In genomic region chr6:68729377-68729903, GRCh38 we compare ENCODE assay signal across 23 cellular contexts.
"Had no signal": no experiment of that assay in that cellular context is flagged by ENCODE, and none has a peak within 500 bp of the region (broad histone marks: within the 10 kb centered on the region; RNA-seq: fewer than 3 reads in every experiment).

No MANE protein-coding gene starts in this region.

- ATAC-seq: activated CD8-positive, alpha-beta memory T cell treated with anti-CD3 and anti-CD28 coated beads, Interleukin-2, amount 10 ng/mL, durations not matched to agents 7 days and 5 days; T-helper 17 cell had no signal

- H3K27me3 Mint-ChIP-seq: activated B cell treated with CpG ODN at 0.5 μM for 24 hours; activated CD4-positive, alpha-beta T cell treated with anti-CD3 and anti-CD28 coated beads, Interleukin-2, amount 10 ng/mL, durations not matched to agents 24 days and 14 days; activated CD8-positive, alpha-beta memory T cell treated with anti-CD3 and anti-CD28 coated beads, Interleukin-2, amount 10 ng/mL, durations not matched to agents 7 days and 5 days; activated naive CD4-positive, alpha-beta T cell treated with anti-CD3 and anti-CD28 coated beads, Interleukin-2, amount 50 U/mL, for 24 hours; activated T-cell treated with anti-CD3 and anti-CD28 coated beads, Interleukin-2, amount 50 U/mL, for 24 hours; brain; T-helper 17 cell had no signal

- H3K4me3 ChIP-seq: ascending aorta had no signal

- H3K9me3 Mint-ChIP-seq: activated CD4-positive, alpha-beta T cell treated with anti-CD3 and anti-CD28 coated beads, Interleukin-2, amount 10 ng/mL, durations not matched to agents 24 days and 14 days; activated naive CD4-positive, alpha-beta T cell treated with anti-CD3 and anti-CD28 coated beads, Interleukin-2, amount 50 U/mL, for 24 hours; activated T-cell treated with anti-CD3 and anti-CD28 coated beads, Interleukin-2, amount 50 U/mL, for 24 hours; activated T-helper 1 cell treated with anti-CD3 and anti-CD28 coated beads, Interleukin-12 subunit alpha, Interleukin-12 subunit beta, Interleukin-2, Interleukin-4 antibody, amounts not matched to agents 30 ng/mL and 10 ng/mL and 1 ng/mL, durations not matched to agents 14 hours and 24 hours and 36 hours had no signal

- H3K4me1 Mint-ChIP-seq: activated B cell treated with CpG ODN at 0.5 μM for 24 hours; activated CD4-positive, alpha-beta T cell treated with anti-CD3 and anti-CD28 coated beads, Interleukin-2, amount 10 ng/mL, durations not matched to agents 24 days and 14 days; activated CD8-positive, alpha-beta memory T cell treated with anti-CD3 and anti-CD28 coated beads, Interleukin-2, amount 10 ng/mL, durations not matched to agents 7 days and 5 days; activated naive CD4-positive, alpha-beta T cell treated with anti-CD3 and anti-CD28 coated beads, Interleukin-2, amount 50 U/mL, for 24 hours; T-helper 17 cell had no signal

- H3K36me3 Mint-ChIP-seq: activated CD8-positive, alpha-beta memory T cell treated with anti-CD3 and anti-CD28 coated beads, Interleukin-2, amount 10 ng/mL, durations not matched to agents 7 days and 5 days; activated naive CD4-positive, alpha-beta T cell treated with anti-CD3 and anti-CD28 coated beads, Interleukin-2, amount 50 U/mL, for 24 hours had no signal

- H3K36me3 ChIP-seq: ascending aorta had no signal

- DNase-seq: activated B cell treated with CpG ODN at 0.5 μM for 24 hours; activated CD4-positive, alpha-beta T cell treated with anti-CD3 and anti-CD28 coated beads for 1 hour; activated CD4-positive, alpha-beta T cell treated with anti-CD3 and anti-CD28 coated beads, Interleukin-2, amount 10 ng/mL, durations not matched to agents 24 days and 14 days; activated CD4-positive, alpha-beta T cell treated with anti-CD3 and anti-CD28 coated beads, Interleukin-2, amount 50 U/mL, for 48 hours; activated CD8-positive, alpha-beta memory T cell treated with anti-CD3 and anti-CD28 coated beads, Interleukin-2, amount 10 ng/mL, durations not matched to agents 7 days and 5 days; activated effector memory CD4-positive, alpha-beta T cell treated with Interleukin-2 at 50 U/mL for 16 hours; activated naive CD4-positive, alpha-beta T cell; activated T-cell treated with anti-CD3 and anti-CD28 coated beads, Interleukin-2, amount 50 U/mL, for 24 hours; MM.1S; NCI-H1105 treated with DMSO at 0.1 percent for 48 hours; NCI-H1436 treated with DMSO at 0.1 percent for 48 hours; NCI-H2081; NCI-H2171; NCI-H226; NCI-H526; NCI-H774; SIG-M5; T-helper 17 cell; T-helper 9 cell had no signal

- H3K27me3 ChIP-seq: ascending aorta had no signal

- H3K4me3 Mint-ChIP-seq: activated B cell treated with CpG ODN at 0.5 μM for 24 hours; activated CD4-positive, alpha-beta T cell treated with anti-CD3 and anti-CD28 coated beads, Interleukin-2, amount 10 ng/mL, durations not matched to agents 24 days and 14 days; activated CD8-positive, alpha-beta memory T cell treated with anti-CD3 and anti-CD28 coated beads, Interleukin-2, amount 10 ng/mL, durations not matched to agents 7 days and 5 days; activated naive CD4-positive, alpha-beta T cell treated with anti-CD3 and anti-CD28 coated beads, Interleukin-2, amount 50 U/mL, for 24 hours; activated T-cell treated with anti-CD3 and anti-CD28 coated beads, Interleukin-2, amount 50 U/mL, for 24 hours; activated T-helper 1 cell treated with anti-CD3 and anti-CD28 coated beads, Interleukin-12 subunit alpha, Interleukin-12 subunit beta, Interleukin-2, Interleukin-4 antibody, amounts not matched to agents 30 ng/mL and 10 ng/mL and 1 ng/mL, durations not matched to agents 14 hours and 24 hours and 36 hours; T-helper 17 cell had no signal

- H3K27ac Mint-ChIP-seq: activated B cell treated with CpG ODN at 0.5 μM for 24 hours; activated CD4-positive, alpha-beta T cell treated with anti-CD3 and anti-CD28 coated beads, Interleukin-2, amount 10 ng/mL, durations not matched to agents 24 days and 14 days; activated CD8-positive, alpha-beta memory T cell treated with anti-CD3 and anti-CD28 coated beads, Interleukin-2, amount 10 ng/mL, durations not matched to agents 7 days and 5 days; activated naive CD4-positive, alpha-beta T cell treated with anti-CD3 and anti-CD28 coated beads, Interleukin-2, amount 50 U/mL, for 24 hours; activated T-cell treated with anti-CD3 and anti-CD28 coated beads, Interleukin-2, amount 50 U/mL, for 24 hours; activated T-helper 1 cell treated with anti-CD3 and anti-CD28 coated beads, Interleukin-12 subunit alpha, Interleukin-12 subunit beta, Interleukin-2, Interleukin-4 antibody, amounts not matched to agents 30 ng/mL and 10 ng/mL and 1 ng/mL, durations not matched to agents 14 hours and 24 hours and 36 hours; T-helper 17 cell had no signal

- H3K27ac ChIP-seq: ascending aorta had no signal

- H3K4me1 ChIP-seq: ascending aorta had no signal

- H3K9me3 ChIP-seq: ascending aorta had no signal
